ENCODE assay signal across 8 cellular contexts in genomic region chr17:9115446-9116265, GRCh38.
A peak's percentile ranks its signal among the peaks of the same experiment; 100 is the strongest.
DNase-seq lines count a peak whose midpoint lies in the region; ATAC-seq and TF ChIP-seq lines count a peak whose summit lies in the region.

No MANE protein-coding gene starts in this region.

- no peaks in the 10 kb centered on the region for H3K27me3 ChIP-seq in BJ (ENCODE audit: control insufficient read depth, insufficient read depth, low read length)
- H3K27me3 ChIP-seq in cardiac muscle cell, result peaks cover 51% of the 10 kb centered on the region

- no peak for ATAC-seq in GM19395 (IDR thresholded peaks at IDR 0.05; ENCODE audit: unreplicated experiment)

- H3K9me3 ChIP-seq in cardiac muscle cell (ENCODE audit: low read depth), result no peaks in the 10 kb centered on the region

- CTCF ChIA-PET in BJ (lab: Yijun Ruan, JAX), result interaction anchor here (0.7 to 1.2 kb wide), 5 partner anchors 21 to 460 kb away, joined by 3 to 5 read pairs (median 3); partner anchors contain the start of gene STX8

- POLR2A ChIA-PET in BJ (lab: Charles Lee), result no interaction called here

- H3K27ac ChIP-seq in cardiac muscle cell, result no peak overlapping the region
- peak overlapping the region; percentile 77 for H3K27ac ChIP-seq in urinary bladder (ENCODE audit: low read depth)

- H3K36me3 ChIP-seq in BJ (ENCODE audit: control insufficient read depth, insufficient read depth, low read length) (no peaks in the 10 kb centered on the region), cardiac muscle cell (no peaks in the 10 kb centered on the region), urinary bladder (ENCODE audit: insufficient read depth) (no peaks in the 10 kb centered on the region)

- TF ChIP-seq CTCF in BJ (IDR thresholded peaks at IDR 0.05; ENCODE audit: insufficient read depth, low read depth, low read length) (peak; percentile 43; the same call in 1 of the 2 replicates), cardiac muscle cell (IDR thresholded peaks at IDR 0.05; ENCODE audit: low read depth, low read length) (peak; percentile 26)

- 16% methylated on average over 39 of the region's 39 CpGs for WGBS in urinary bladder

- DNase-seq in BJ (ENCODE audit: low read depth) (no peak), NCI-H460 (ENCODE audit: extremely low read depth, low read depth) (peak; percentile 47), cardiac muscle cell (ENCODE audit: low read depth in 1 of 2, low spot score in 1 of 2) (peak; percentile 33 to 59), pons (ENCODE audit: low spot score) (peak; percentile 28), germinal center (ENCODE audit: low spot score) (no peak)
- peak; percentile 18 for DNase-seq in activated gamma-delta T cell treated with anti-CD3 and anti-CD28 coated beads, Interleukin-2, amount 50 U/mL, for 16 hours (ENCODE audit: low read depth)

- H3K4me3 ChIP-seq in BJ (ENCODE audit: low read depth, low read length) (peak overlapping the region; percentile 18), cardiac muscle cell (no peak overlapping the region), urinary bladder (ENCODE audit: low read depth, low read length) (no peak overlapping the region)

- H3K4me1 ChIP-seq in cardiac muscle cell (ENCODE audit: low read depth) (no peaks in the 10 kb centered on the region), urinary bladder (ENCODE audit: insufficient read depth) (no peaks in the 10 kb centered on the region)

Comparison
In these comparisons a context has a peak if more than half of its experiments do, and no peak if none do; other contexts are left out.
1. DNase-seq: peak in NCI-H460 (single experiment), activated gamma-delta T cell treated with anti-CD3 and anti-CD28 coated beads, Interleukin-2, amount 50 U/mL, for 16 hours (single experiment), cardiac muscle cell (2 of 2) and pons (single experiment); none in BJ (single experiment) and germinal center (single experiment).